Comparison of ENCODE assay signal across 31 cellular contexts in the genomic region with DNA sequence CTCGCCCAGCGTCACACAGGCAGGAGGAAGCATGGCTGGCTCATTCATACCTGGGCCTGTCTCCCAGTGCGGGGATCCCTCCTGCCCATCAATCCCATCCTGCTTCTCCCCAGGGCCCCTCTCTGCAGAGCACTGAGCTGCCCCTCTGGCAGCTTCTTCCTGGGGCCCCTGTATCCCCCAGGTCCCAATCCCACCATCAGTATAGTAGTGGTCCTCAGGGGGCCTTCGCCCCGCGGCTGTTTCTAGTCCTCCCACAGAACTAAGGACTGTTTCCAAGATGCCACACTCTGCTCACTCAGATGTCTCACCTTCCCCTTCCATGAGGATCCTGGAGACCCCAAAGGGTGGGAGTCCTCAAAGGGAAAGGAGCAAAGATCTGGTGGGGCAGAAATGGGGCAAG.
"Had no signal": no experiment of that assay in that cellular context is flagged by ENCODE, and none has a peak within 500 bp of the region (broad histone marks: within the 10 kb centered on the region; RNA-seq: fewer than 3 reads in every experiment).

No MANE protein-coding gene starts in this region.

- H3K27ac ChIP-seq: breast epithelium, epithelial cell of prostate, esophagus squamous epithelium, left ventricle myocardium inferior, sigmoid colon, stomach, tibial artery, WERI-Rb-1 had no signal

- H3K4me3 Mint-ChIP-seq: activated CD4-positive, alpha-beta memory T cell treated with anti-CD3 and anti-CD28 coated beads for 36 hours; activated CD4-positive, alpha-beta T cell treated with anti-CD3 and anti-CD28 coated beads, Interleukin-2, amount 10 ng/mL, durations not matched to agents 24 days and 14 days; dendritic cell treated with granulocyte-macrophage colony-stimulating factor and Interleukin-4, amounts not matched to agents 40 ng/mL and 50 ng/mL, for 4 days; mesothelial cell of epicardium; naive B cell; stimulated activated naive B cell treated with anti-CD40 and anti-IgM and Interleukin-4, amounts not matched to agents 10 μg/mL and 1 μg/mL and 100 μg/mL, for 72 hours; T-helper 17 cell had no signal

- H3K9me3 ChIP-seq: breast epithelium, esophagus squamous epithelium, left ventricle myocardium inferior, sigmoid colon, stomach, tibial artery had no signal

- FAIRE-seq: endometrium, islet of Langerhans, small intestine had no signal

- H3K27ac Mint-ChIP-seq: activated CD4-positive, alpha-beta memory T cell treated with anti-CD3 and anti-CD28 coated beads for 36 hours; activated CD4-positive, alpha-beta T cell treated with anti-CD3 and anti-CD28 coated beads, Interleukin-2, amount 10 ng/mL, durations not matched to agents 24 days and 14 days; mesothelial cell of epicardium; naive B cell; progenitor cell of endocrine pancreas; stimulated activated naive B cell treated with anti-CD40 and anti-IgM and Interleukin-4, amounts not matched to agents 10 μg/mL and 1 μg/mL and 100 μg/mL, for 72 hours; T-helper 17 cell had no signal

- ATAC-seq: stimulated activated naive B cell treated with anti-CD40 and anti-IgM and Interleukin-4, amounts not matched to agents 10 μg/mL and 1 μg/mL and 100 μg/mL, for 72 hours; T-helper 17 cell had no signal

- H3K4me3 ChIP-seq: breast epithelium, esophagus squamous epithelium, left ventricle myocardium inferior, sigmoid colon, stomach, tibial artery had no signal

- DNase-seq: activated CD4-positive, alpha-beta memory T cell treated with anti-CD3 and anti-CD28 coated beads for 36 hours; activated CD4-positive, alpha-beta T cell treated with anti-CD3 and anti-CD28 coated beads, Interleukin-2, amount 10 ng/mL, durations not matched to agents 24 days and 14 days; activated CD4-positive, CD25-positive, alpha-beta regulatory T cell treated with anti-CD3 and anti-CD28 coated beads, Interleukin-2, amount 50 U/mL, for 72 hours; activated gamma-delta T cell treated with Interleukin-2 at 50 U/mL for 16 hours; activated naive CD4-positive, alpha-beta T cell treated with anti-CD3 and anti-CD28 coated beads, Interleukin-2, amount 50 U/mL, for 16 hours; central memory CD4-positive, alpha-beta T cell; effector CD4-positive, alpha-beta T cell; esophagus squamous epithelium; foreskin melanocyte; glutamatergic neuron; left ventricle myocardium inferior; mammary epithelial cell; naive B cell; retina; small intestine; stimulated activated CD4-positive, alpha-beta T cell treated with anti-CD3 and anti-CD28 coated beads, Interleukin-4, amount 100 ng/mL, for 4 hours; stimulated activated CD8-positive, alpha-beta memory T cell treated with anti-CD3 and anti-CD28 coated beads, Interleukin-4, amount 100 ng/mL, for 48 hours; stimulated activated naive B cell treated with anti-CD40 and anti-IgM and Interleukin-4, amounts not matched to agents 10 μg/mL and 1 μg/mL and 100 μg/mL, for 72 hours; stomach; T-helper 17 cell; T1000; WERI-Rb-1 had no signal

- H3K4me1 ChIP-seq: breast epithelium, left ventricle myocardium inferior, sigmoid colon had no signal

- H3K36me3 Mint-ChIP-seq: activated CD4-positive, alpha-beta memory T cell treated with anti-CD3 and anti-CD28 coated beads for 36 hours; mesothelial cell of epicardium; naive B cell; stimulated activated naive B cell treated with anti-CD40 and anti-IgM and Interleukin-4, amounts not matched to agents 10 μg/mL and 1 μg/mL and 100 μg/mL, for 72 hours had no signal

- H3K36me3 ChIP-seq: breast epithelium, tibial artery, WERI-Rb-1 had no signal

- H3K9me3 Mint-ChIP-seq: activated CD4-positive, alpha-beta memory T cell treated with anti-CD3 and anti-CD28 coated beads for 36 hours; activated CD4-positive, alpha-beta T cell treated with anti-CD3 and anti-CD28 coated beads, Interleukin-2, amount 10 ng/mL, durations not matched to agents 24 days and 14 days; dendritic cell treated with granulocyte-macrophage colony-stimulating factor and Interleukin-4, amounts not matched to agents 40 ng/mL and 50 ng/mL, for 4 days; mesothelial cell of epicardium; naive B cell; stimulated activated naive B cell treated with anti-CD40 and anti-IgM and Interleukin-4, amounts not matched to agents 10 μg/mL and 1 μg/mL and 100 μg/mL, for 72 hours had no signal

- H3K27me3 ChIP-seq: breast epithelium, sigmoid colon had no signal
